In the genomic region with DNA sequence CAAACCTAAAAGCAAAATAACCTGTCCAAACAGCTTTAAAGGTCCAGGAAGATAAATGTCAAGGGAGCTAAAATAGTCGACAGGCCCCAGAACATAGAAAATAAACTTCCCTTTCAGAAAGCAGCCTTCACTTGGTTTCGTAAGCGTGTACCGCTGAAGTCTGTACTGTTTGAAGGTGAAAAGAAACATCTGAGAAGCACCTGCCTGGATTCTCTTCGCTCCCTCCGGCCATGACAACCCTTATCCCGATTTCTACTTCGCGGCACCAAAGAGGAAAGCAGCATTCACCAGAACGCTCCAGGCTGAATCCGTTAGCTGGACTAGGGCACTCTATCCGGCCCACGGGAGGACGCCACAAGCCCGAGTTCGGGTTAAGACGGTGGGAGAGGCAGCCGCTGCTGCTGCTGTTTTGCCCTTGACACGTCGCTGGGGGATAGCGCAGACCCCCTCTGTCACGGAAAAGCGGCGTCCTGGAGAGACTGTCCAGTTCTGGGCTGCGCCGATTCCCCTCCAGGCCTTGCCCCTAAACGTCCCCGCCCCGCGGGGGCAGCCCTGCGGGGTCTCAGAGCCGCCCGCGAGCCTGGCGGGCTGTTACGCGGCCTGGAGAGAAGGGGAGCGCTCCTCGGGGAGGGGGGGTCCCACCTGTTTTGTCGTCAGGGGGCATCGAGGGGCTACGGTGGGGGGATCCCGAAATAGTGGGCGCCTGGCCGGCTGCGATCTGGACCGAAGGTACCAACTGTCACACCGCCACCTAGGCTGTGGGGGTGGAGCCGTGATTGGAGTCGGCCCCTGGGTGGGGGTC, we compare ENCODE assay signal across 8 cellular contexts. TPM values are rescaled to one million over a fixed set of nuclear protein-coding genes. Genes with fewer than 3 reads are reported as not detected.
A peak's percentile ranks its signal among the peaks of the same experiment; 100 is the strongest.
DNase-seq lines count a peak whose midpoint lies in the region; ATAC-seq and TF ChIP-seq lines count a peak whose summit lies in the region.

No MANE protein-coding gene starts in this region.

- H3K36me3 Mint-ChIP-seq in endothelial cell (ENCODE audit: low read depth, unreplicated experiment), result no peaks in the 10 kb centered on the region

- no peak for TF ChIP-seq CTCF in endothelial cell (IDR thresholded peaks at IDR 0.05; ENCODE audit: unreplicated experiment)

- no peaks in the 10 kb centered on the region for H3K9me3 ChIP-seq in mesodermal cell (ENCODE audit: control insufficient read depth, low read length)

- no peak for ATAC-seq in HG02884 (IDR thresholded peaks at IDR 0.05; ENCODE audit: unreplicated experiment)

- peak overlapping the region; percentile 95 for H3K4me3 Mint-ChIP-seq in endothelial cell (ENCODE audit: unreplicated experiment)

- H3K27ac ChIP-seq in mesodermal cell (ENCODE audit: low read depth, low read length, severe bottlenecking), result peak overlapping the region; percentile 53

- peaks cover 13% of the 10 kb centered on the region for H3K27me3 Mint-ChIP-seq in endothelial cell (ENCODE audit: unreplicated experiment)

- H3K36me3 ChIP-seq in mesodermal cell (ENCODE audit: control insufficient read depth, insufficient read depth, low read length), result no peaks in the 10 kb centered on the region

- peak overlapping the region; percentile 83 for H3K4me3 ChIP-seq in mesodermal cell (ENCODE audit: extremely low read depth, insufficient read depth, low read length, poor library complexity, severe bottlenecking)

- 1 to 2% methylated on average over 31 to 38 of the region's 50 CpGs for WGBS in mesodermal cell (ENCODE audit: insufficient coverage in 2 of 2), 2 experiments

- DNase-seq in EH (ENCODE audit: low read depth) (peak; percentile 60), M059J (ENCODE audit: low read depth) (peak; percentile 60), endothelial cell (ENCODE audit: low spot score) (peak; percentile 38), superior temporal gyrus (ENCODE audit: extremely low spot score) (peak; percentile 70), KBM-7 (no peak)
- DNase-seq in activated CD8-positive, alpha-beta memory T cell treated with anti-CD3 and anti-CD28 coated beads, Interleukin-2, amount 50 U/mL, for 4 hours, result peak; percentile 33

- peak overlapping the region; percentile 39 for H3K27ac Mint-ChIP-seq in endothelial cell (ENCODE audit: unreplicated experiment)

- peaks cover 20% of the 10 kb centered on the region for H3K4me1 Mint-ChIP-seq in endothelial cell (ENCODE audit: unreplicated experiment)

- peaks cover 9% of the 10 kb centered on the region for H3K4me1 ChIP-seq in mesodermal cell (ENCODE audit: control insufficient read depth, insufficient read depth, low read length, poor library complexity, severe bottlenecking)

- no peaks in the 10 kb centered on the region for H3K9me3 Mint-ChIP-seq in endothelial cell (ENCODE audit: unreplicated experiment)

- in situ Hi-C loops in KBM-7 (cut with MboI; ENCODE audit: low pct_unique_long_range_greater_than_20kb, low sequenced_read_pairs), result no loop called here

RNA-seq across cellular contexts. Expression of gene SGMS1, which starts 1.1 kb away (rescaled TPM):
- total RNA-seq in M059J (2014; rRNA removed; shearing (Covaris generic)), result 21.0 and 23.1 TPM in 2 replicates
- total RNA-seq in endothelial cell (ENCODE audit: unreplicated experiment), result 12.4 TPM
- polyA plus RNA-seq in mesodermal cell (2013, experiment 1 of 2), result 11.1 TPM
- 11.7 TPM for polyA plus RNA-seq in mesodermal cell (2013, experiment 2 of 2)
